ENCODE assay signal across 26 cellular contexts in genomic region chr3:194124221-194124620, GRCh38. TPM values are rescaled to one million over a fixed set of nuclear protein-coding genes. Genes with fewer than 3 reads are reported as not detected.
"Had no signal": no experiment of that assay in that cellular context is flagged by ENCODE, and none has a peak within 500 bp of the region (broad histone marks: within the 10 kb centered on the region; RNA-seq: fewer than 3 reads in every experiment).

No MANE protein-coding gene starts in this region.

- H3K4me3 Mint-ChIP-seq: activated CD4-positive, alpha-beta T cell treated with anti-CD3 and anti-CD28 coated beads for 36 hours; activated CD8-positive, alpha-beta memory T cell treated with anti-CD3 and anti-CD28 coated beads, Interleukin-2, amount 10 ng/mL, durations not matched to agents 7 days and 5 days; activated CD8-positive, alpha-beta T cell treated with anti-CD3 and anti-CD28 coated beads, Interleukin-2, amount 10 ng/mL, durations not matched to agents 7 days and 5 days; activated naive CD4-positive, alpha-beta T cell treated with anti-CD3 and anti-CD28 coated beads, Interleukin-2, amount 50 U/mL, for 24 hours; activated naive CD8-positive, alpha-beta T cell treated with anti-CD3 and anti-CD28 coated beads, Interleukin-2, amount 50 U/mL, for 24 hours; natural killer cell; stimulated activated memory B cell treated with anti-CD40 and anti-IgM and Interleukin-4, amounts not matched to agents 10 μg/mL and 1 μg/mL and 100 μg/mL, for 72 hours; stimulated activated naive CD8-positive, alpha-beta T cell treated with anti-CD3 and anti-CD28 coated beads, Interleukin-15, amount 100 ng/mL, for 72 hours; T-helper 2 cell treated with Interferon-gamma antibody and Interleukin-4, amounts not matched to agents 5 μg/mL and 100 μg/mL, for 36 hours had no signal

- H3K36me3 Mint-ChIP-seq: activated CD8-positive, alpha-beta memory T cell treated with anti-CD3 and anti-CD28 coated beads, Interleukin-2, amount 10 ng/mL, durations not matched to agents 7 days and 5 days; activated naive CD4-positive, alpha-beta T cell treated with anti-CD3 and anti-CD28 coated beads, Interleukin-2, amount 50 U/mL, for 24 hours; natural killer cell; stimulated activated memory B cell treated with anti-CD40 and anti-IgM and Interleukin-4, amounts not matched to agents 10 μg/mL and 1 μg/mL and 100 μg/mL, for 72 hours had no signal

- ATAC-seq: activated CD4-positive, alpha-beta T cell treated with anti-CD3 and anti-CD28 coated beads for 36 hours; activated CD8-positive, alpha-beta memory T cell treated with anti-CD3 and anti-CD28 coated beads, Interleukin-2, amount 10 ng/mL, durations not matched to agents 7 days and 5 days; activated CD8-positive, alpha-beta T cell treated with anti-CD3 and anti-CD28 coated beads, Interleukin-2, amount 10 ng/mL, durations not matched to agents 7 days and 5 days; activated naive CD8-positive, alpha-beta T cell treated with anti-CD3 and anti-CD28 coated beads, Interleukin-2, amount 50 U/mL, for 24 hours; gastroesophageal sphincter; left cardiac atrium; natural killer cell; sciatic nerve; stimulated activated memory B cell treated with anti-CD40 and anti-IgM and Interleukin-4, amounts not matched to agents 10 μg/mL and 1 μg/mL and 100 μg/mL, for 72 hours; stimulated activated naive CD8-positive, alpha-beta T cell treated with anti-CD3 and anti-CD28 coated beads, Interleukin-15, amount 100 ng/mL, for 72 hours had no signal

- H3K9me3 Mint-ChIP-seq: activated naive CD4-positive, alpha-beta T cell treated with anti-CD3 and anti-CD28 coated beads, Interleukin-2, amount 50 U/mL, for 24 hours; activated naive CD8-positive, alpha-beta T cell treated with anti-CD3 and anti-CD28 coated beads, Interleukin-2, amount 50 U/mL, for 24 hours; activated T-helper 2 cell treated with anti-CD3 and anti-CD28 coated beads, Interferon-gamma antibody, Interleukin-2, Interleukin-4, amounts not matched to agents 10 μg/mL and 5 μg/mL and 100 μg/mL, durations not matched to agents 14 hours and 24 hours and 36 hours; natural killer cell; stimulated activated memory B cell treated with anti-CD40 and anti-IgM and Interleukin-4, amounts not matched to agents 10 μg/mL and 1 μg/mL and 100 μg/mL, for 72 hours; stimulated activated naive CD8-positive, alpha-beta T cell treated with anti-CD3 and anti-CD28 coated beads, Interleukin-15, amount 100 ng/mL, for 72 hours; T-helper 2 cell treated with Interferon-gamma antibody and Interleukin-4, amounts not matched to agents 5 μg/mL and 100 μg/mL, for 36 hours had no signal

- H3K27me3 ChIP-seq: gastroesophageal sphincter, thyroid gland had no signal

- H3K27ac Mint-ChIP-seq: activated CD4-positive, alpha-beta T cell treated with anti-CD3 and anti-CD28 coated beads for 36 hours; activated CD8-positive, alpha-beta memory T cell treated with anti-CD3 and anti-CD28 coated beads, Interleukin-2, amount 10 ng/mL, durations not matched to agents 7 days and 5 days; activated CD8-positive, alpha-beta T cell treated with anti-CD3 and anti-CD28 coated beads, Interleukin-2, amount 10 ng/mL, durations not matched to agents 7 days and 5 days; activated naive CD4-positive, alpha-beta T cell treated with anti-CD3 and anti-CD28 coated beads, Interleukin-2, amount 50 U/mL, for 24 hours; activated naive CD8-positive, alpha-beta T cell treated with anti-CD3 and anti-CD28 coated beads, Interleukin-2, amount 50 U/mL, for 24 hours; activated T-helper 2 cell treated with anti-CD3 and anti-CD28 coated beads, Interferon-gamma antibody, Interleukin-2, Interleukin-4, amounts not matched to agents 10 μg/mL and 5 μg/mL and 100 μg/mL, durations not matched to agents 14 hours and 24 hours and 36 hours; natural killer cell; stimulated activated memory B cell treated with anti-CD40 and anti-IgM and Interleukin-4, amounts not matched to agents 10 μg/mL and 1 μg/mL and 100 μg/mL, for 72 hours; stimulated activated naive CD8-positive, alpha-beta T cell treated with anti-CD3 and anti-CD28 coated beads, Interleukin-15, amount 100 ng/mL, for 72 hours; T-helper 2 cell treated with Interferon-gamma antibody and Interleukin-4, amounts not matched to agents 5 μg/mL and 100 μg/mL, for 36 hours had no signal

- H3K4me3 ChIP-seq: gastroesophageal sphincter, smooth muscle cell, thyroid gland had no signal

- H3K4me1 Mint-ChIP-seq: activated CD4-positive, alpha-beta T cell treated with anti-CD3 and anti-CD28 coated beads for 36 hours; activated naive CD4-positive, alpha-beta T cell treated with anti-CD3 and anti-CD28 coated beads, Interleukin-2, amount 50 U/mL, for 24 hours; natural killer cell; stimulated activated naive CD8-positive, alpha-beta T cell treated with anti-CD3 and anti-CD28 coated beads, Interleukin-15, amount 100 ng/mL, for 72 hours had no signal

- DNase-seq: activated CD4-positive, alpha-beta T cell treated with anti-CD3 and anti-CD28 coated beads for 36 hours; activated CD4-positive, CD25-positive, alpha-beta regulatory T cell; activated CD8-positive, alpha-beta memory T cell treated with anti-CD3 and anti-CD28 coated beads, Interleukin-2, amount 10 ng/mL, durations not matched to agents 7 days and 5 days; activated CD8-positive, alpha-beta T cell treated with anti-CD3 and anti-CD28 coated beads, Interleukin-2, amount 10 ng/mL, durations not matched to agents 7 days and 5 days; activated naive CD8-positive, alpha-beta T cell treated with anti-CD3 and anti-CD28 coated beads, Interleukin-2, amount 50 U/mL, for 24 hours; activated T-cell treated with anti-CD3 and anti-CD28 coated beads, Interleukin-2, amount 50 U/mL, for 48 hours; amygdala; caudate nucleus; hippocampal formation; left cardiac atrium; mammary epithelial cell; natural killer cell; posterior cingulate gyrus; retina; stimulated activated CD4-positive, alpha-beta T cell treated with anti-CD3 and anti-CD28 coated beads, Interleukin-1b, Interleukin-23, amount 100 ng/mL, for 48 hours; stimulated activated CD4-positive, alpha-beta T cell treated with anti-CD3 and anti-CD28 coated beads, Interleukin-4, amount 100 ng/mL, for 4 hours; stimulated activated CD8-positive, alpha-beta memory T cell treated with anti-CD3 and anti-CD28 coated beads, Interleukin-4, amount 100 ng/mL, for 48 hours; stimulated activated naive CD8-positive, alpha-beta T cell treated with anti-CD3 and anti-CD28 coated beads, Interleukin-15, amount 100 ng/mL, for 72 hours; thyroid gland had no signal

- H3K36me3 ChIP-seq: gastroesophageal sphincter, thyroid gland had no signal

- H3K27ac ChIP-seq: gastroesophageal sphincter, thyroid gland had no signal

- H3K9me3 ChIP-seq: gastroesophageal sphincter, thyroid gland had no signal

RNA-seq across cellular contexts. Expression of gene HES1, which starts 11.7 kb away (rescaled TPM):
- total RNA-seq: activated CD8-positive, alpha-beta T cell treated with anti-CD3 and anti-CD28 coated beads, Interleukin-2, amount 10 ng/mL, durations not matched to agents 7 days and 5 days had no signal
